Comparison of ENCODE assay signal across 10 cellular contexts in genomic region chr21:46188226-46189212, GRCh38. TPM values are rescaled to one million over a fixed set of nuclear protein-coding genes. Genes with fewer than 3 reads are reported as not detected.
A peak's percentile ranks its signal among the peaks of the same experiment; 100 is the strongest.
DNase-seq lines count a peak whose midpoint lies in the region; ATAC-seq, FAIRE-seq and TF ChIP-seq lines count a peak whose summit lies in the region.
"Had no signal": no experiment of that assay in that cellular context is flagged by ENCODE, and none has a peak within 500 bp of the region (broad histone marks: within the 10 kb centered on the region; RNA-seq: fewer than 3 reads in every experiment).

No MANE protein-coding gene starts in this region.

- peaks cover 0 to 9% of the 10 kb centered on the region in 2 donors for H3K27me3 Mint-ChIP-seq in CD8-positive, alpha-beta memory T cell
- H3K27me3 Mint-ChIP-seq: activated naive CD8-positive, alpha-beta T cell had no signal

- no peak overlapping the region for H2AFZ ChIP-seq in HepG2 (ENCODE audit: low read length)

- no peak for TF ChIP-seq RAD21 in HepG2 (CRISPR knock-in tag; IDR thresholded peaks at IDR 0.05)

- H3K9ac ChIP-seq in HepG2 (ENCODE audit: insufficient read depth, low read depth, low read length): no peak overlapping the region

- H3K4me1 ChIP-seq in CD8-positive, alpha-beta memory T cell (ENCODE audit: insufficient read depth, low read length): peaks cover 15% of the 10 kb centered on the region
- H3K4me1 ChIP-seq in HepG2 (ENCODE audit: insufficient read depth, low read length) (peaks cover 32% of the 10 kb centered on the region), thyroid gland (peaks cover 0 to 12% of the 10 kb centered on the region in 2 donors)

- H3K9me3 Mint-ChIP-seq in CD8-positive, alpha-beta memory T cell: no peaks in the 10 kb centered on the region

- DNase-seq in CD8-positive, alpha-beta memory T cell: peak in 1 of 5 donors; percentile 22
- DNase-seq in NB4 (ENCODE audit: low read depth): peak; percentile 77
- peak in 47 of 61 donors; percentile 9 to 93 (median 65) for DNase-seq in caudate nucleus (lab: John Stamatoyannopoulos, UW)
- DNase-seq in HepG2 (ENCODE audit: low spot score): peak; percentile 55
- DNase-seq in thyroid gland: peak; percentile 33 to 35
- no peak for DNase-seq in NCI-H1092 treated with DMSO at 0.1 percent for 48 hours (lab: John Stamatoyannopoulos, UW)
- no peak for DNase-seq in stimulated activated CD4-positive, alpha-beta T cell treated with anti-CD3 and anti-CD28 coated beads, Interleukin-2, amount 100 ng/mL, for 24 hours

- CTCF ChIA-PET in CD8-positive, alpha-beta memory T cell (lab: Charles Lee): no interaction called here
- CTCF ChIA-PET in HepG2 (lab: Yijun Ruan, JAX; ENCODE audit: low intra/inter-chr PET ratio, low total read pairs): no interaction called here

- H3K27ac ChIP-seq in CD8-positive, alpha-beta memory T cell (ENCODE audit: low read depth, low read length): peak overlapping the region; percentile 50
- peak overlapping the region; percentile 99 for H3K27ac ChIP-seq in caudate nucleus (ENCODE audit: low read depth, low read length)
- H3K27ac ChIP-seq in HepG2 (ENCODE audit: extremely low read length, insufficient read depth, low read length): no peak overlapping the region
- H3K27ac ChIP-seq in thyroid gland: peak overlapping the region in 2 of 3 donors; percentile 48 to 70

- no peak overlapping the region for H3K4me2 ChIP-seq in HepG2 (ENCODE audit: low read depth, low read length)

- H3K36me3 ChIP-seq in CD8-positive, alpha-beta memory T cell (ENCODE audit: insufficient read depth, low read length): peaks cover 3% of the 10 kb centered on the region
- H3K36me3 ChIP-seq in HepG2 (replicated peaks in 1 of 2; ENCODE audit: control insufficient read depth in 1 of 2, insufficient read depth in 2 of 2, low read length in 2 of 2) (peaks cover 2 to 32% of the 10 kb centered on the region in 2 experiments), thyroid gland (peaks cover 0 to under 1% of the 10 kb centered on the region in 2 donors)

- BruUV-seq in HepG2 (replicated peaks; lab: Mats Ljungman, UMichigan): no TSS peak

- intact Hi-C loops in HepG2 (cut with micrococcal nuclease; ENCODE audit: unreplicated experiment): no loop called here
- intact Hi-C loops in thyroid gland (cut with DNase I): loop anchor here (10.0 kb wide), 1 partner anchor 204 kb away; the partner anchor contains the start of gene COL6A1

- peaks cover 0 to 11% (median under 1%) of the 10 kb centered on the region in 3 donors for H3K36me3 Mint-ChIP-seq in CD8-positive, alpha-beta memory T cell

- WGBS in HepG2 (ENCODE audit: low lambda C conversion rate): 65% methylated on average over 17 of the region's 17 CpGs
- WGBS in thyroid gland, 2 donors: 56 to 63% methylated on average over 17 of the region's 17 CpGs

- H3K27ac Mint-ChIP-seq in CD8-positive, alpha-beta memory T cell: peak overlapping the region in 5 of 8 donors; percentile 15 to 51 (median 47)
- H3K27ac Mint-ChIP-seq: activated naive CD8-positive, alpha-beta T cell had no signal

- TF ChIP-seq POLR2A in NB4 (IDR thresholded peaks at IDR 0.05; ENCODE audit: extremely low read depth, insufficient read length) (no peak), HepG2 (IDR thresholded peaks at IDR 0.05; ENCODE audit: insufficient read depth in 1 of 2, low read depth in 2 of 2, low read length in 2 of 2) (no peak), thyroid gland (IDR thresholded peaks at IDR 0.05) (no peak)

- peaks cover 0 to 17% (median 9%) of the 10 kb centered on the region in 3 donors for H3K4me1 Mint-ChIP-seq in CD8-positive, alpha-beta memory T cell

- H4K20me1 ChIP-seq in HepG2 (ENCODE audit: insufficient read depth, low read length): no peaks in the 10 kb centered on the region

- H3K79me2 ChIP-seq in HepG2 (ENCODE audit: insufficient read depth, low read length): no peaks in the 10 kb centered on the region

- H3K4me3 ChIP-seq in CD8-positive, alpha-beta memory T cell (ENCODE audit: low read length): no peak overlapping the region
- no peak overlapping the region for H3K4me3 ChIP-seq in NB4 (ENCODE audit: low read depth, low read length)
- no peak overlapping the region for H3K4me3 ChIP-seq in HepG2 (replicated peaks in 1 of 3; ENCODE audit: insufficient read depth in 1 of 3, low read depth in 2 of 3, low read length in 3 of 3)
- no peak overlapping the region for H3K4me3 ChIP-seq in thyroid gland (replicated peaks in 1 of 3)
- H3K4me3 ChIP-seq: GM12878 had no signal

- TF ChIP-seq CTCF in NB4 (IDR thresholded peaks at IDR 0.05; ENCODE audit: low read depth, low read length) (no peak), HepG2 (CRISPR knock-in tag; IDR thresholded peaks at IDR 0.05) (peak; percentile 30; the same call in 1 of the 2 replicates), thyroid gland (IDR thresholded peaks at IDR 0.05) (no peak)

- peaks cover 6% of the 10 kb centered on the region for H3K27me3 ChIP-seq in CD8-positive, alpha-beta memory T cell (ENCODE audit: insufficient read depth, low read length, poor library complexity, severe bottlenecking)
- H3K27me3 ChIP-seq in HepG2 (ENCODE audit: control insufficient read depth in 1 of 2, insufficient read depth in 2 of 2, low read length in 2 of 2) (no peaks in the 10 kb centered on the region), thyroid gland (no peaks in the 10 kb centered on the region)

- POLR2A ChIA-PET in CD8-positive, alpha-beta memory T cell (lab: Charles Lee): no interaction called here
- POLR2A ChIA-PET in HepG2 (lab: Yijun Ruan, JAX): no interaction called here

- in situ Hi-C loops in HepG2 (cut with HindIII; ENCODE audit: extremely low pct_ligation_motif_present, low pct_unique_long_range_greater_than_20kb): no loop called here

- H3K9me3 ChIP-seq in CD8-positive, alpha-beta memory T cell (ENCODE audit: low read length): no peaks in the 10 kb centered on the region
- H3K9me3 ChIP-seq in HepG2 (ENCODE audit: low read length) (no peaks in the 10 kb centered on the region), thyroid gland (no peaks in the 10 kb centered on the region)

- ATAC-seq in HepG2 (peak; percentile 14; the same call in 1 of the 3 replicates), HG03095 (IDR thresholded peaks at IDR 0.05; ENCODE audit: unreplicated experiment) (no peak)
- ATAC-seq: GM12878 had no signal

- peak; percentile 47 for FAIRE-seq in HepG2 (lab: Jason Lieb, UNC)
- FAIRE-seq: GM12878 had no signal

- TF ChIP-seq EP300 in HepG2 (IDR thresholded peaks at IDR 0.05; ENCODE audit: low read depth in 2 of 2, low read length in 2 of 2): no peak
- no peak for TF ChIP-seq EP300 in HepG2 (CRISPR knock-in tag; IDR thresholded peaks at IDR 0.05; ENCODE audit: borderline replicate concordance)

- no peak overlapping the region for H3K4me3 Mint-ChIP-seq in CD8-positive, alpha-beta memory T cell
- H3K4me3 Mint-ChIP-seq: activated naive CD8-positive, alpha-beta T cell had no signal

RNA-seq across cellular contexts. Expression of gene SPATC1L, which starts 4.3 kb away (rescaled TPM):
- total RNA-seq in CD8-positive, alpha-beta memory T cell: 1 to 10 TPM; 5.0 TPM
- 10.7 TPM for polyA plus RNA-seq in CD8-positive, alpha-beta memory T cell
- total RNA-seq in HepG2 (2016; rRNA removed; fragmentation: Illumina TruSeq; extraction: Trizol) (2.8 and 3.3 TPM in 2 replicates), thyroid gland (1 to 10 TPM; 3.5 to 9.0 (median 5.8) TPM)
- total RNA-seq in HepG2 (2016; cell fraction: cytosol; rRNA removed; fragmentation: Illumina TruSeq; extraction: Trizol; ENCODE audit: low read depth): 2.1 and 2.7 TPM in 2 replicates
- 3.0 and 3.3 TPM in 2 replicates for total RNA-seq in HepG2 (2016; cell fraction: insoluble cytoplasmic fraction; rRNA removed; fragmentation: Illumina TruSeq; extraction: Trizol)
- 3.0 and 3.8 TPM in 2 replicates for total RNA-seq in HepG2 (2016; cell fraction: membrane; rRNA removed; fragmentation: Illumina TruSeq; extraction: Trizol)
- total RNA-seq in HepG2 (2016; cell fraction: nucleus; rRNA removed; fragmentation: Illumina TruSeq; extraction: Trizol): 1.5 and 1.7 TPM in 2 replicates
- polyA plus RNA-seq in HepG2 (2011; rRNA removed): 1.4 and 2.6 TPM in 2 replicates
- 1.4 and 2.8 TPM in 2 replicates for polyA plus RNA-seq in HepG2 (2011; cell fraction: cytosol; rRNA removed)
- polyA plus RNA-seq in HepG2 (2011; cell fraction: nucleus; rRNA removed): 9.6 and 9.7 TPM in 2 replicates
- 7.3 and 10.9 TPM in 2 replicates for polyA plus RNA-seq in HepG2 (2012)
- polyA plus RNA-seq in HepG2 (2016; cell fraction: cytosol; fragmentation: Illumina TruSeq; extraction: Trizol; ENCODE audit: low read depth): 5.4 and 5.7 TPM in 2 replicates
- polyA plus RNA-seq in HepG2 (2016; cell fraction: insoluble cytoplasmic fraction; fragmentation: Illumina TruSeq; extraction: Trizol; ENCODE audit: low read depth): 5.9 and 7.1 TPM in 2 replicates
- polyA plus RNA-seq in HepG2 (2016; cell fraction: membrane; fragmentation: Illumina TruSeq; extraction: Trizol; ENCODE audit: low read depth): 6.0 and 7.3 TPM in 2 replicates
- 5.8 and 6.5 TPM in 2 replicates for polyA plus RNA-seq in HepG2 (2016; cell fraction: nucleus; fragmentation: Illumina TruSeq; extraction: Trizol; ENCODE audit: insufficient read depth, low read depth)
- 2.4 and 3.4 TPM in 2 replicates for polyA minus RNA-seq in HepG2 (2011; rRNA and poly(A)+ RNA removed; ENCODE audit: low replicate concordance)
- polyA minus RNA-seq in HepG2 (2011; cell fraction: cytosol; rRNA and poly(A)+ RNA removed): 3.4 and 5.6 TPM in 2 replicates
- 0.77 and 1.6 TPM in 2 replicates for polyA minus RNA-seq in HepG2 (2011; cell fraction: nucleus; rRNA and poly(A)+ RNA removed)

RNA-seq across cellular contexts. Expression of gene FTCD, which starts 33.1 kb away (rescaled TPM):
- total RNA-seq in CD8-positive, alpha-beta memory T cell: not detected
- not detected for polyA plus RNA-seq in CD8-positive, alpha-beta memory T cell
- total RNA-seq in HepG2 (2016; rRNA removed; fragmentation: Illumina TruSeq; extraction: Trizol) (78.5 and 105 TPM in 2 replicates), thyroid gland (1 to 10 TPM in 1 of 4 donors, under 1 TPM in 2, not detected in 1; 0.78 to 1.2 (median 0.94) TPM)
- total RNA-seq in HepG2 (2016; cell fraction: cytosol; rRNA removed; fragmentation: Illumina TruSeq; extraction: Trizol; ENCODE audit: low read depth): 13.1 and 13.2 TPM in 2 replicates
- 61.2 and 115 TPM in 2 replicates for total RNA-seq in HepG2 (2016; cell fraction: insoluble cytoplasmic fraction; rRNA removed; fragmentation: Illumina TruSeq; extraction: Trizol)
- 21.0 and 27.4 TPM in 2 replicates for total RNA-seq in HepG2 (2016; cell fraction: membrane; rRNA removed; fragmentation: Illumina TruSeq; extraction: Trizol)
- total RNA-seq in HepG2 (2016; cell fraction: nucleus; rRNA removed; fragmentation: Illumina TruSeq; extraction: Trizol): 94.5 and 110 TPM in 2 replicates
- 75.7 and 112 TPM in 2 replicates for polyA plus RNA-seq in HepG2 (2011; rRNA removed)
- 34.7 and 61.2 TPM in 2 replicates for polyA plus RNA-seq in HepG2 (2011; cell fraction: cytosol; rRNA removed)
- 656 and 751 TPM in 2 replicates for polyA plus RNA-seq in HepG2 (2011; cell fraction: nucleus; rRNA removed)
- 108 and 140 TPM in 2 replicates for polyA plus RNA-seq in HepG2 (2012)
- polyA plus RNA-seq in HepG2 (2016; cell fraction: cytosol; fragmentation: Illumina TruSeq; extraction: Trizol; ENCODE audit: low read depth): 11.0 and 12.4 TPM in 2 replicates
- 47.9 and 52.0 TPM in 2 replicates for polyA plus RNA-seq in HepG2 (2016; cell fraction: insoluble cytoplasmic fraction; fragmentation: Illumina TruSeq; extraction: Trizol; ENCODE audit: low read depth)
- polyA plus RNA-seq in HepG2 (2016; cell fraction: membrane; fragmentation: Illumina TruSeq; extraction: Trizol; ENCODE audit: low read depth): 11.9 and 17.7 TPM in 2 replicates
- polyA plus RNA-seq in HepG2 (2016; cell fraction: nucleus; fragmentation: Illumina TruSeq; extraction: Trizol; ENCODE audit: insufficient read depth, low read depth): 369 and 379 TPM in 2 replicates
- 0.42 and 84.7 TPM in 2 replicates for polyA minus RNA-seq in HepG2 (2011; rRNA and poly(A)+ RNA removed; ENCODE audit: low replicate concordance)
- polyA minus RNA-seq in HepG2 (2011; cell fraction: cytosol; rRNA and poly(A)+ RNA removed): 33.3 and 39.2 TPM in 2 replicates
- polyA minus RNA-seq in HepG2 (2011; cell fraction: nucleus; rRNA and poly(A)+ RNA removed): 93.9 and 118 TPM in 2 replicates

RNA-seq across cellular contexts. Expression of gene LSS, which starts 40.1 kb away (rescaled TPM):
- 10 to 100 TPM; 19.6 to 20.4 TPM for total RNA-seq in CD8-positive, alpha-beta memory T cell
- 16.1 TPM for polyA plus RNA-seq in CD8-positive, alpha-beta memory T cell
- total RNA-seq in HepG2 (2016; rRNA removed; fragmentation: Illumina TruSeq; extraction: Trizol) (73.5 and 113 TPM in 2 replicates), thyroid gland (10 to 100 TPM; 31.4 to 57.7 (median 42.0) TPM)
- 7.3 and 7.8 TPM in 2 replicates for total RNA-seq in HepG2 (2016; cell fraction: cytosol; rRNA removed; fragmentation: Illumina TruSeq; extraction: Trizol; ENCODE audit: low read depth)
- 62.4 and 115 TPM in 2 replicates for total RNA-seq in HepG2 (2016; cell fraction: insoluble cytoplasmic fraction; rRNA removed; fragmentation: Illumina TruSeq; extraction: Trizol)
- total RNA-seq in HepG2 (2016; cell fraction: membrane; rRNA removed; fragmentation: Illumina TruSeq; extraction: Trizol): 31.7 and 32.0 TPM in 2 replicates
- 138 and 169 TPM in 2 replicates for total RNA-seq in HepG2 (2016; cell fraction: nucleus; rRNA removed; fragmentation: Illumina TruSeq; extraction: Trizol)
- 72.6 and 182 TPM in 2 replicates for polyA plus RNA-seq in HepG2 (2011; rRNA removed)
- polyA plus RNA-seq in HepG2 (2011; cell fraction: cytosol; rRNA removed): 29.6 and 35.0 TPM in 2 replicates
- polyA plus RNA-seq in HepG2 (2011; cell fraction: nucleus; rRNA removed): 771 and 1,172 TPM in 2 replicates
- 69.9 and 111 TPM in 2 replicates for polyA plus RNA-seq in HepG2 (2012)
- polyA plus RNA-seq in HepG2 (2016; cell fraction: cytosol; fragmentation: Illumina TruSeq; extraction: Trizol; ENCODE audit: low read depth): 5.3 and 5.5 TPM in 2 replicates
- 44.5 and 58.2 TPM in 2 replicates for polyA plus RNA-seq in HepG2 (2016; cell fraction: insoluble cytoplasmic fraction; fragmentation: Illumina TruSeq; extraction: Trizol; ENCODE audit: low read depth)
- 14.1 and 14.6 TPM in 2 replicates for polyA plus RNA-seq in HepG2 (2016; cell fraction: membrane; fragmentation: Illumina TruSeq; extraction: Trizol; ENCODE audit: low read depth)
- 296 and 309 TPM in 2 replicates for polyA plus RNA-seq in HepG2 (2016; cell fraction: nucleus; fragmentation: Illumina TruSeq; extraction: Trizol; ENCODE audit: insufficient read depth, low read depth)
- 67.2 and 95.6 TPM in 2 replicates for polyA minus RNA-seq in HepG2 (2011; rRNA and poly(A)+ RNA removed; ENCODE audit: low replicate concordance)
- polyA minus RNA-seq in HepG2 (2011; cell fraction: cytosol; rRNA and poly(A)+ RNA removed): 16.2 and 25.1 TPM in 2 replicates
- polyA minus RNA-seq in HepG2 (2011; cell fraction: nucleus; rRNA and poly(A)+ RNA removed): 66.3 and 114 TPM in 2 replicates

Comparison
In these comparisons a context has a peak if more than half of its experiments do, and no peak if none do; other contexts are left out.
1. DNase-seq: peak in NB4 (single experiment), caudate nucleus (47 of 61), HepG2 (single experiment) and thyroid gland (2 of 2); none in NCI-H1092 treated with DMSO at 0.1 percent for 48 hours (single experiment) and stimulated activated CD4-positive, alpha-beta T cell treated with anti-CD3 and anti-CD28 coated beads, Interleukin-2, amount 100 ng/mL, for 24 hours (0 of 2).
2. RNA of gene FTCD, which starts 33.1 kb away (total RNA-seq): 13.1 to 115 TPM in HepG2; 0.78 to 1.2 TPM in thyroid gland and not detected in CD8-positive, alpha-beta memory T cell; every median in the first group is over 4 times any median in the second.